In genomic region chr2:34308140-34308539, GRCh38 we compare ENCODE assay signal across 1 cellular context.
TF ChIP-seq lines count a peak whose summit lies in the region.

No MANE protein-coding gene starts in this region.

TF ChIP-seq in H1, 55 proteins besides CTCF, POLR2A, EP300 and RAD21 (continued from another document):
- TF ChIP-seq YY1 (IDR thresholded peaks at IDR 0.05; ENCODE audit: low read depth, low read length) = no peak
- TF ChIP-seq CREB1 (IDR thresholded peaks at IDR 0.05) = no peak
- TF ChIP-seq E2F6 (IDR thresholded peaks at IDR 0.05) = no peak
- TF ChIP-seq CHD2 (IDR thresholded peaks at IDR 0.05; ENCODE audit: low read length) = no peak
- TF ChIP-seq KDM1A (IDR thresholded peaks at IDR 0.05; ENCODE audit: borderline replicate concordance, low read length) = no peak
- TF ChIP-seq USF2 (IDR thresholded peaks at IDR 0.05; ENCODE audit: low read length) = no peak
- no peak for TF ChIP-seq TAF1 (IDR thresholded peaks at IDR 0.05; ENCODE audit: low read depth, low read length)
- TF ChIP-seq CEBPB (IDR thresholded peaks at IDR 0.05; ENCODE audit: low read depth, low read length) = no peak
- TF ChIP-seq RFX5 (IDR thresholded peaks at IDR 0.05; ENCODE audit: borderline replicate concordance, low read depth, low read length) = no peak
- TF ChIP-seq HDAC2 (IDR thresholded peaks at IDR 0.05; ENCODE audit: borderline replicate concordance in 1 of 2, low read depth in 2 of 2, low read length in 2 of 2) = no peak
